ENCODE assay signal across 1 cellular context in genomic region chr11:126212089-126212660, GRCh38.
TF ChIP-seq lines count a peak whose summit lies in the region.

No MANE protein-coding gene starts in this region.

TF ChIP-seq in H1, 55 proteins besides CTCF, POLR2A, EP300 and RAD21:
- TF ChIP-seq RFX5 (IDR thresholded peaks at IDR 0.05; ENCODE audit: borderline replicate concordance, low read depth, low read length) (no peak), SP4 (IDR thresholded peaks at IDR 0.05; ENCODE audit: low read length) (no peak), SUZ12 (IDR thresholded peaks at IDR 0.05; ENCODE audit: low read length) (no peak), CBX8 (IDR thresholded peaks at IDR 0.05; ENCODE audit: borderline replicate concordance, low read depth, low read length) (no peak), POU5F1 (IDR thresholded peaks at IDR 0.05; ENCODE audit: low read depth, low read length) (no peak), GABPA (IDR thresholded peaks at IDR 0.05; ENCODE audit: borderline replicate concordance, insufficient read depth, low read length) (no peak), ATF3 (IDR thresholded peaks at IDR 0.05; ENCODE audit: insufficient read depth, low read depth, low read length) (no peak), EZH2 (IDR thresholded peaks at IDR 0.05; ENCODE audit: low read depth, low read length, severe bottlenecking) (no peak), HDAC6 (IDR thresholded peaks at IDR 0.05; ENCODE audit: low read depth, low read length) (no peak)
